Comparison of ENCODE assay signal across 26 cellular contexts in the genomic region with DNA sequence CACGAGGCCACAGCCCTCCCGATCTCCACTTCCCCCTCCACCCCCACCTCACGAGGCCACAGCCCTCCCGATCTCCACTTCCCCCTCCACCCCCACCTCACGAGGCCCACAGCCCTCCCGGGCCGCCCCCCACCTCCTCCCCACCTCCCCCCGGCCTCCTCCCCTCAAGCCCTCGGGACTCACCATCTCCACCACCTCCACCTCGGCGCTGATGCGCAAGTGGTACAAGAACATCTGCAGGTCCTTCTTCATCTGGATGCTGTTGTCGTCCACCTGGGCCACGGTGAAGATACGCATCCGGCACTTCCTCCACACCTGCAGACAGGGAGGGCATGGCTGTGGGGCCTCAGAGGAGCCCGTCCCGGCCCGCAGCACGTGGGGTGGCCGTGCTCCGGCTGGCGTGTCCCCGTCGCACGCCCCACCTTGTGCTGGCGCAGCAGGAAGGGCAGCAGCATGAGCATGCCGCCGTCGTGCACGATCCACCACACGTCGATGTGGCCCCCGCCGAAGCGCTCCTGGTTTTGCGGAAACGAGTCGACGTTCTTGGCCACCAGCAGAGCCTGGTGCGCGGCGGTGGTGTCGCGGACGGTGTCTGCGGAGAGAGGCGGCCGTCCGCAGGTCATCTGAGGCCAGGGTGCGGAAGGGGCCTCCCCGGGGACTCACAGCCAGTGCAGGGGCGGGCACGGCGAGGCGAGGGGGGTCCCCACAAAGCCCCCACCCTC. TPM values are rescaled to one million over a fixed set of nuclear protein-coding genes. Genes with fewer than 3 reads are reported as not detected.
A peak's percentile ranks its signal among the peaks of the same experiment; 100 is the strongest.
DNase-seq lines count a peak whose midpoint lies in the region; ATAC-seq and TF ChIP-seq lines count a peak whose summit lies in the region.
"Had no signal": no experiment of that assay in that cellular context is flagged by ENCODE, and none has a peak within 500 bp of the region (broad histone marks: within the 10 kb centered on the region; RNA-seq: fewer than 3 reads in every experiment).

No MANE protein-coding gene starts in this region.

- H3K27me3 ChIP-seq in SK-N-SH (ENCODE audit: insufficient read depth) (no peaks in the 10 kb centered on the region), right cardiac atrium (ENCODE audit: control insufficient read depth, insufficient read depth) (no peaks in the 10 kb centered on the region), psoas muscle (ENCODE audit: insufficient read depth in 3 of 3, low read length in 2 of 3) (no peaks in the 10 kb centered on the region)
- H3K27me3 ChIP-seq: BE2C, SJCRH30 had no signal

- peak; percentile 12 for DNase-seq in SK-N-SH
- no peak for DNase-seq in T-helper 17 cell
- peak; percentile 10 to 59 (median 58) for DNase-seq in right cardiac atrium
- peak; percentile 15 to 44 for DNase-seq in psoas muscle
- no peak for DNase-seq in stimulated activated naive B cell treated with anti-CD40 and anti-IgM and Interleukin-4, amounts not matched to agents 10 μg/mL and 1 μg/mL and 100 μg/mL, for 72 hours
- DNase-seq: ACHN; BE2C; CD8-positive, alpha-beta memory T cell; DMS 273 treated with DMSO at 0.1 percent for 48 hours; DMS79; EL; GF-D8; GM23248; H9; IMR-90; MM.1S; NCI-H2029; NCI-H446; NCI-H524 treated with DMSO at 0.1 percent for 48 hours; NCI-H774; SJCRH30 had no signal

- no peaks in the 10 kb centered on the region for H3F3A ChIP-seq in SK-N-SH (replicated peaks; ENCODE audit: insufficient read depth)

- TF ChIP-seq RAD21 in SK-N-SH (IDR thresholded peaks at IDR 0.05; ENCODE audit: low read length): no peak

- no peaks in the 10 kb centered on the region for H3K27me3 Mint-ChIP-seq in T-helper 17 cell
- H3K27me3 Mint-ChIP-seq in stimulated activated naive B cell treated with anti-CD40 and anti-IgM and Interleukin-4, amounts not matched to agents 10 μg/mL and 1 μg/mL and 100 μg/mL, for 72 hours: no peaks in the 10 kb centered on the region
- H3K27me3 Mint-ChIP-seq: CD8-positive, alpha-beta memory T cell had no signal

- no peaks in the 10 kb centered on the region for H4K20me1 ChIP-seq in SK-N-SH (ENCODE audit: insufficient read depth)

- H3K9me3 ChIP-seq in SK-N-SH (no peaks in the 10 kb centered on the region), T-helper 17 cell (ENCODE audit: control insufficient read depth, low read length, poor library complexity, severe bottlenecking) (no peaks in the 10 kb centered on the region), right cardiac atrium (ENCODE audit: control insufficient read depth, low read length) (no peaks in the 10 kb centered on the region), psoas muscle (no peaks in the 10 kb centered on the region)
- H3K9me3 ChIP-seq: BE2C, SJCRH30 had no signal

- no peak overlapping the region for H3K9ac ChIP-seq in SK-N-SH
- H3K9ac ChIP-seq: GM23248, KMS-11 had no signal

- intact Hi-C loops in right cardiac atrium (cut with DNase I) (no loop called here), psoas muscle (cut with DNase I) (no loop called here)

- TF ChIP-seq CTCF in SK-N-SH (IDR thresholded peaks at IDR 0.05): no peak
- TF ChIP-seq CTCF in psoas muscle (IDR thresholded peaks at IDR 0.05): no peak

- no peaks in the 10 kb centered on the region for H3K79me2 ChIP-seq in SK-N-SH (ENCODE audit: insufficient read depth)

- H3K27ac ChIP-seq in SK-N-SH (ENCODE audit: low read depth in 2 of 2, low read length in 1 of 2): no peak overlapping the region
- no peak overlapping the region for H3K27ac ChIP-seq in right cardiac atrium (ENCODE audit: low read length)
- H3K27ac ChIP-seq in psoas muscle: no peak overlapping the region
- H3K27ac ChIP-seq: 22Rv1, GM23248, KMS-11, SJCRH30 had no signal

- ATAC-seq in SK-N-SH treated with all-trans-retinoic acid at 6 μM for 48 hours (no peak), T-helper 17 cell (no peak), right cardiac atrium (no peak), psoas muscle (no peak), GM18868 (IDR thresholded peaks at IDR 0.05; ENCODE audit: unreplicated experiment) (no peak)
- no peak for ATAC-seq in stimulated activated naive B cell treated with anti-CD40 and anti-IgM and Interleukin-4, amounts not matched to agents 10 μg/mL and 1 μg/mL and 100 μg/mL, for 72 hours (replicated peaks)

- no peaks in the 10 kb centered on the region for H3K4me1 ChIP-seq in SK-N-SH (ENCODE audit: control insufficient read depth in 1 of 2, insufficient read depth in 2 of 2, low read depth in 1 of 2, low read length in 1 of 2)
- H3K4me1 ChIP-seq in right cardiac atrium (ENCODE audit: control insufficient read depth, insufficient read depth, low read length): no peaks in the 10 kb centered on the region
- H3K4me1 ChIP-seq in psoas muscle: no peaks in the 10 kb centered on the region
- H3K4me1 ChIP-seq: BE2C, SJCRH30 had no signal

- no peaks in the 10 kb centered on the region for H3K9me2 ChIP-seq in SK-N-SH

- no peaks in the 10 kb centered on the region for H3K36me3 ChIP-seq in SK-N-SH (replicated peaks in 1 of 2; ENCODE audit: control insufficient read depth in 1 of 2, insufficient read depth in 2 of 2, low read length in 1 of 2)
- peaks cover 0 to 14% of the 10 kb centered on the region in 2 donors for H3K36me3 ChIP-seq in psoas muscle (ENCODE audit: insufficient read depth in 1 of 2, low read depth in 1 of 2)
- H3K36me3 ChIP-seq: BE2C, SJCRH30 had no signal

- no peak overlapping the region for H2AFZ ChIP-seq in SK-N-SH (ENCODE audit: low read depth)
- H2AFZ ChIP-seq: GM23248 had no signal

- H3K36me3 Mint-ChIP-seq in T-helper 17 cell (ENCODE audit: low read depth): peaks cover 2% of the 10 kb centered on the region
- peaks cover 20 to 21% of the 10 kb centered on the region in 2 donors for H3K36me3 Mint-ChIP-seq in stimulated activated naive B cell treated with anti-CD40 and anti-IgM and Interleukin-4, amounts not matched to agents 10 μg/mL and 1 μg/mL and 100 μg/mL, for 72 hours

- POLR2A ChIA-PET in SK-N-SH (lab: Yijun Ruan, JAX): no interaction called here

- no peak for TF ChIP-seq EP300 in SK-N-SH (IDR thresholded peaks at IDR 0.05; ENCODE audit: borderline replicate concordance in 1 of 2, low read depth in 1 of 2, low read length in 1 of 2)

- CTCF ChIA-PET in SK-N-SH (lab: Yijun Ruan, JAX): no interaction called here

- no peaks in the 10 kb centered on the region for H3K9me3 Mint-ChIP-seq in stimulated activated naive B cell treated with anti-CD40 and anti-IgM and Interleukin-4, amounts not matched to agents 10 μg/mL and 1 μg/mL and 100 μg/mL, for 72 hours
- H3K9me3 Mint-ChIP-seq: CD14-positive monocyte; CD8-positive, alpha-beta memory T cell; H9 had no signal

- H3K4me2 ChIP-seq in SK-N-SH: no peak overlapping the region
- H3K4me2 ChIP-seq: KMS-11 had no signal

- H3K4me3 ChIP-seq in SK-N-SH (ENCODE audit: low read depth in 2 of 2, low read length in 1 of 2): no peak overlapping the region
- H3K4me3 ChIP-seq in right cardiac atrium (ENCODE audit: low read length): no peak overlapping the region
- no peak overlapping the region for H3K4me3 ChIP-seq in psoas muscle
- H3K4me3 ChIP-seq: GM23248, SJCRH30 had no signal

- 76% methylated on average over 14 of the region's 56 CpGs for WGBS in SK-N-SH (ENCODE audit: low lambda C conversion rate)
- WGBS in right cardiac atrium: 93% methylated on average over 56 of the region's 56 CpGs
- WGBS in psoas muscle, 3 donors: 90 to 91% (median 90%) methylated on average over 49 to 54 of the region's 56 CpGs

- H3K27ac Mint-ChIP-seq in T-helper 17 cell: no peak overlapping the region
- H3K27ac Mint-ChIP-seq in stimulated activated naive B cell treated with anti-CD40 and anti-IgM and Interleukin-4, amounts not matched to agents 10 μg/mL and 1 μg/mL and 100 μg/mL, for 72 hours: no peak overlapping the region
- H3K27ac Mint-ChIP-seq: CD8-positive, alpha-beta memory T cell had no signal

- H3K4me3 Mint-ChIP-seq in T-helper 17 cell: peak overlapping the region; percentile 19
- H3K4me3 Mint-ChIP-seq in stimulated activated naive B cell treated with anti-CD40 and anti-IgM and Interleukin-4, amounts not matched to agents 10 μg/mL and 1 μg/mL and 100 μg/mL, for 72 hours: no peak overlapping the region
- H3K4me3 Mint-ChIP-seq: CD14-positive monocyte; CD8-positive, alpha-beta memory T cell; H9 had no signal

- H3K4me1 Mint-ChIP-seq in T-helper 17 cell: peaks cover 2% of the 10 kb centered on the region
- H3K4me1 Mint-ChIP-seq in stimulated activated naive B cell treated with anti-CD40 and anti-IgM and Interleukin-4, amounts not matched to agents 10 μg/mL and 1 μg/mL and 100 μg/mL, for 72 hours: no peaks in the 10 kb centered on the region
- H3K4me1 Mint-ChIP-seq: CD14-positive monocyte; CD8-positive, alpha-beta memory T cell had no signal

TF ChIP-seq in SK-N-SH, 30 proteins besides CTCF, POLR2A, EP300 and RAD21 (continues in another document):
- no peak for TF ChIP-seq EZH2phosphoT487 (IDR thresholded peaks at IDR 0.05; ENCODE audit: borderline replicate concordance, low read depth)
- no peak for TF ChIP-seq MEF2A (IDR thresholded peaks at IDR 0.05; ENCODE audit: borderline replicate concordance, low read depth)
- no peak for TF ChIP-seq GABPA (IDR thresholded peaks at IDR 0.05; ENCODE audit: low read depth)
- TF ChIP-seq POLR2AphosphoS5 (IDR thresholded peaks at IDR 0.05; ENCODE audit: low read depth, low read length): no peak
- TF ChIP-seq NFIC (IDR thresholded peaks at IDR 0.05; ENCODE audit: borderline replicate concordance): no peak

TF ChIP-seq in SK-N-SH treated with all-trans-retinoic acid at 6 μM for 48 hours, 23 proteins besides CTCF, POLR2A, EP300 and RAD21:
- TF ChIP-seq GLIS3 (CRISPR knock-in tag; IDR thresholded peaks at IDR 0.05) (no peak), ISL1 (CRISPR knock-in tag; IDR thresholded peaks at IDR 0.05) (no peak)

RNA-seq across cellular contexts. Expression of gene SLC12A7, which starts 48.0 kb away (rescaled TPM):
- polyA plus RNA-seq in SK-N-SH (2012; rRNA removed) (2.3 and 2.6 TPM in 2 replicates), right cardiac atrium (28.5 TPM), psoas muscle (1 to 10 TPM; 2.3 to 3.8 (median 2.3) TPM)
- 0.97 and 1.5 TPM in 2 replicates for polyA plus RNA-seq in SK-N-SH (2012; cell fraction: cytosol; rRNA removed)
- 7.4 and 9.0 TPM in 2 replicates for polyA plus RNA-seq in SK-N-SH (2012; cell fraction: nucleus; rRNA removed)
- total RNA-seq in T-helper 17 cell (10 to 100 TPM; 36.6 to 88.0 TPM), right cardiac atrium (10 to 100 TPM; 57.2 to 80.5 (median 65.6) TPM), psoas muscle (10 to 100 TPM in 3 of 4 donors, 1 to 10 TPM in 1; 4.5 to 22.0 (median 15.1) TPM)

RNA-seq across cellular contexts. Expression of gene NKD2, which starts 55.2 kb away (rescaled TPM):
- polyA plus RNA-seq in SK-N-SH (2012; rRNA removed) (not detected in 2 replicates), right cardiac atrium (2.6 TPM), psoas muscle (under 1 TPM; 0.08 to 0.68 (median 0.35) TPM)
- not detected in 2 replicates for polyA plus RNA-seq in SK-N-SH (2012; cell fraction: cytosol; rRNA removed)
- polyA plus RNA-seq in SK-N-SH (2012; cell fraction: nucleus; rRNA removed): 0.06 TPM in 1 of 2 replicates, not detected in the other
- total RNA-seq in T-helper 17 cell (not detected), right cardiac atrium (1 to 10 TPM; 1.9 to 8.6 (median 3.1) TPM), psoas muscle (under 1 TPM in 3 of 4 donors, not detected in 1; 0.59 to 0.96 (median 0.83) TPM)
- total RNA-seq: GM23248, IMR-90, SJCRH30 had no signal
- polyA plus RNA-seq: CD14-positive monocyte; CD8-positive, alpha-beta memory T cell; GM23248; IMR-90 had no signal

Comparison
In these comparisons a context has a peak if more than half of its experiments do, and no peak if none do; other contexts are left out.
1. DNase-seq: peak in SK-N-SH (single experiment), right cardiac atrium (3 of 3) and psoas muscle (2 of 2); none in T-helper 17 cell (0 of 3) and stimulated activated naive B cell treated with anti-CD40 and anti-IgM and Interleukin-4, amounts not matched to agents 10 μg/mL and 1 μg/mL and 100 μg/mL, for 72 hours (single experiment).